ENCODE assay signal across 1 cellular context in genomic region chr2:191851159-191851558, GRCh38.
TF ChIP-seq lines count a peak whose summit lies in the region.

No MANE protein-coding gene starts in this region.

TF ChIP-seq in K562, 482 proteins besides CTCF, POLR2A, EP300 and RAD21 (continued from another document):
- TF ChIP-seq MNT (conservative IDR thresholded peaks at IDR 0.05) (0 out of 4 replicates have a peak, but pooled peaks of 1 of the 2 experiments have one; percentile 22), FOXK2 (conservative IDR thresholded peaks at IDR 0.05 in 1 of 2, IDR thresholded peaks at IDR 0.05 in 1 of 2; ENCODE audit: low read depth in 2 of 2) (0 out of 4 replicates have a peak, but pooled peaks have one; percentile 28 to 37), IFI16 (CRISPR knock-in tag; IDR thresholded peaks at IDR 0.05) (no peak), ZNF384 (IDR thresholded peaks at IDR 0.05; ENCODE audit: low read depth, low read length) (no peak), ARID4B (CRISPR knock-in tag; IDR thresholded peaks at IDR 0.05) (no peak), NELFE (IDR thresholded peaks at IDR 0.05; ENCODE audit: insufficient read depth, insufficient read length) (no peak), NCOR1 (IDR thresholded peaks at IDR 0.05) (no peak), CXXC5 (CRISPR knock-in tag; IDR thresholded peaks at IDR 0.05) (peak; percentile 48), TRIM28 (IDR thresholded peaks at IDR 0.05) (no peak), ELF2 (CRISPR knock-in tag; IDR thresholded peaks at IDR 0.05) (no peak), HMBOX1 (IDR thresholded peaks at IDR 0.05) (peak; percentile 25; the same call in 1 of the 2 replicates), NFE2 (IDR thresholded peaks at IDR 0.05; ENCODE audit: low read depth) (0 out of 2 replicates have a peak, but pooled peaks have one; percentile 8), DPF2 (IDR thresholded peaks at IDR 0.05) (peak; percentile 60; the same call in 1 of the 2 replicates), SLC30A9 (CRISPR knock-in tag; IDR thresholded peaks at IDR 0.05) (no peak)
